In genomic region chr4:38782452-38783108, GRCh38 we compare ENCODE assay signal across 1 cellular context.
TF ChIP-seq lines count a peak whose summit lies in the region.

TSS of gene TLR10 (minus strand) at chr4:38782990. CDS start at chr4:38775590, 7,400 bp downstream.

TF ChIP-seq in HepG2, 621 proteins besides CTCF, POLR2A, EP300 and RAD21 (continued from another document):
- TF ChIP-seq DRAP1 (CRISPR knock-in tag; IDR thresholded peaks at IDR 0.05): no peak
- TF ChIP-seq SMAD9 (CRISPR knock-in tag; IDR thresholded peaks at IDR 0.05): no peak
- no peak for TF ChIP-seq ZNF619 (CRISPR knock-in tag; IDR thresholded peaks at IDR 0.05)
- no peak for TF ChIP-seq ZNF777 (CRISPR knock-in tag; IDR thresholded peaks at IDR 0.05)
- TF ChIP-seq STAG1 (CRISPR knock-in tag; IDR thresholded peaks at IDR 0.05): peak; percentile 56
